13 cellular contexts compared by ENCODE assay signal in genomic region chr5:38500861-38501260, GRCh38. TPM values are rescaled to one million over a fixed set of nuclear protein-coding genes. Genes with fewer than 3 reads are reported as not detected.
DNase-seq lines count a peak whose midpoint lies in the region; ATAC-seq and TF ChIP-seq lines count a peak whose summit lies in the region.
"Had no signal": no experiment of that assay in that cellular context is flagged by ENCODE, and none has a peak within 500 bp of the region (broad histone marks: within the 10 kb centered on the region; RNA-seq: fewer than 3 reads in every experiment).

No MANE protein-coding gene starts in this region.

- H3K4me2 ChIP-seq in mesenchymal stem cell (ENCODE audit: low read length, poor library complexity, severe bottlenecking) = no peak overlapping the region

- no peaks in the 10 kb centered on the region for H3K27me3 ChIP-seq in mesenchymal stem cell (ENCODE audit: control insufficient read depth in 1 of 2, insufficient read depth in 1 of 2, low read length in 2 of 2)

- H3K27ac ChIP-seq in mesenchymal stem cell (ENCODE audit: low read length, poor library complexity, severe bottlenecking) = no peak overlapping the region

- H2AK5ac ChIP-seq in mesenchymal stem cell (ENCODE audit: low read length, severe bottlenecking) = no peak overlapping the region

- no peak overlapping the region for H2BK120ac ChIP-seq in mesenchymal stem cell (ENCODE audit: low read depth, low read length)

- no peak overlapping the region for H2BK12ac ChIP-seq in mesenchymal stem cell (ENCODE audit: low read length in 2 of 2)

- no peak overlapping the region for H3K14ac ChIP-seq in mesenchymal stem cell (ENCODE audit: low read length in 2 of 2)

- H3K36me3 ChIP-seq in mesenchymal stem cell (ENCODE audit: control insufficient read depth in 1 of 2, insufficient read depth in 2 of 2, low read depth in 1 of 2, low read length in 2 of 2) = peaks cover 0 to 67% of the 10 kb centered on the region in 2 experiments

- H3K4me3 ChIP-seq in AG10803 (ENCODE audit: low read length) = no peak overlapping the region
- H3K4me3 ChIP-seq in choroid plexus epithelial cell (ENCODE audit: low read depth, low read length) = no peak overlapping the region
- H3K4me3 ChIP-seq in mesenchymal stem cell (ENCODE audit: insufficient read depth in 1 of 2, low read depth in 1 of 2, low read length in 2 of 2) = no peak overlapping the region

- TF ChIP-seq CTCF in AG10803 (conservative IDR thresholded peaks at IDR 0.05; ENCODE audit: low read length) (no peak), choroid plexus epithelial cell (conservative IDR thresholded peaks at IDR 0.05; ENCODE audit: low read depth, low read length) (no peak)

- peak overlapping the region in 1 of 2 experiments; percentile 59 for H3K18ac ChIP-seq in mesenchymal stem cell (ENCODE audit: low read depth in 1 of 2, low read length in 2 of 2)

- no peak overlapping the region for H3K4ac ChIP-seq in mesenchymal stem cell (ENCODE audit: low read depth in 1 of 2, low read length in 2 of 2)

- H3K9me3 ChIP-seq in mesenchymal stem cell (ENCODE audit: control insufficient read depth, low read length) = no peaks in the 10 kb centered on the region

- no peak for ATAC-seq in HG02852 (IDR thresholded peaks at IDR 0.05; ENCODE audit: unreplicated experiment)
- ATAC-seq: stimulated activated memory B cell treated with anti-CD40 and anti-IgM and Interleukin-4, amounts not matched to agents 10 μg/mL and 1 μg/mL and 100 μg/mL, for 72 hours had no signal

- no peak overlapping the region for H4K8ac ChIP-seq in mesenchymal stem cell (ENCODE audit: low read length)

- WGBS in mesenchymal stem cell = 97% methylated on average over 2 of the region's 2 CpGs

- H2AFZ ChIP-seq in mesenchymal stem cell (ENCODE audit: low read depth, low read length) = no peak overlapping the region

- H3K79me1 ChIP-seq in mesenchymal stem cell (replicated peaks; ENCODE audit: low read length, poor library complexity, severe bottlenecking) = no peaks in the 10 kb centered on the region

- DNase-seq in AG10803 (ENCODE audit: low read depth) (peak; percentile 62), HS-27A (ENCODE audit: low read depth) (peak; percentile 61), choroid plexus epithelial cell (ENCODE audit: low read depth) (peak; percentile 69), mesenchymal stem cell (peak; percentile 46), NCI-H1105 treated with DMSO at 0.1 percent for 48 hours (lab: John Stamatoyannopoulos, UW) (no peak), Ammon's horn (ENCODE audit: low spot score) (no peak)
- no peak for DNase-seq in activated CD4-positive, alpha-beta T cell treated with anti-CD3 and anti-CD28 coated beads, Interleukin-2, amount 50 U/mL, for 1 hour
- DNase-seq: activated naive CD4-positive, alpha-beta T cell treated with Interleukin-2 at 50 U/mL for 16 hours; retina; Right ventricle myocardium superior; stimulated activated CD4-positive, alpha-beta T cell treated with anti-CD3 and anti-CD28 coated beads, Interleukin-4, amount 100 ng/mL, for 1 hour had no signal

- H3K4me1 ChIP-seq in mesenchymal stem cell (ENCODE audit: control insufficient read depth, insufficient read depth, low read depth, low read length) = peaks cover 4% of the 10 kb centered on the region

- no peak overlapping the region for H4K91ac ChIP-seq in mesenchymal stem cell (ENCODE audit: low read length)

- H2BK15ac ChIP-seq in mesenchymal stem cell (ENCODE audit: low read depth, poor library complexity, severe bottlenecking) = no peak overlapping the region

- no peak overlapping the region for H2BK5ac ChIP-seq in mesenchymal stem cell (ENCODE audit: low read depth, low read length, poor library complexity, severe bottlenecking)

- H3K23ac ChIP-seq in mesenchymal stem cell (ENCODE audit: low read length in 2 of 2) = no peak overlapping the region

- H3K9ac ChIP-seq in mesenchymal stem cell (ENCODE audit: low read length) = peak overlapping the region; percentile 11

RNA-seq across cellular contexts. Expression of gene LIFR, which starts 55.6 kb away (rescaled TPM):
- 61.7 TPM for polyA plus RNA-seq in mesenchymal stem cell (2013, experiment 1 of 2)
- polyA plus RNA-seq in mesenchymal stem cell (2013, experiment 2 of 2) = 62.0 TPM

Comparison
In these comparisons a context has a peak if more than half of its experiments do, and no peak if none do; other contexts are left out.
1. DNase-seq: peak in AG10803 (single experiment), HS-27A (single experiment), choroid plexus epithelial cell (single experiment) and mesenchymal stem cell (single experiment); none in NCI-H1105 treated with DMSO at 0.1 percent for 48 hours (single experiment), activated CD4-positive, alpha-beta T cell treated with anti-CD3 and anti-CD28 coated beads, Interleukin-2, amount 50 U/mL, for 1 hour (single experiment) and Ammon's horn (single experiment).